16 cellular contexts compared by ENCODE assay signal in genomic region chr16:89732142-89732917, GRCh38. TPM values are rescaled to one million over a fixed set of nuclear protein-coding genes. Genes with fewer than 3 reads are reported as not detected.
DNase-seq lines count a peak whose midpoint lies in the region; ATAC-seq and TF ChIP-seq lines count a peak whose summit lies in the region.
"Had no signal": no experiment of that assay in that cellular context is flagged by ENCODE, and none has a peak within 500 bp of the region (broad histone marks: within the 10 kb centered on the region; RNA-seq: fewer than 3 reads in every experiment).

No MANE protein-coding gene starts in this region.

- POLR2A ChIA-PET in CD4-positive, alpha-beta T cell (lab: Charles Lee), result interaction anchor here (1.3 kb wide), 1 partner anchor 9 kb away, joined by 6 read pairs; no protein-coding TSS in a partner anchor

- CTCF ChIA-PET in CD4-positive, alpha-beta T cell (lab: Charles Lee), result interaction anchor here (0.9 kb wide), 1 partner anchor 128 kb away, joined by 4 read pairs; no protein-coding TSS in a partner anchor

- peaks cover 10% of the 10 kb centered on the region; the same call in 1 of the 2 replicates for H4K20me1 ChIP-seq in GM23338 (replicated peaks; ENCODE audit: insufficient read depth)

- TF ChIP-seq POLR2A in transverse colon (IDR thresholded peaks at IDR 0.05), result no peak

- no peak for ATAC-seq in CD4-positive, alpha-beta T cell (ENCODE audit: poor library complexity)
- no peak for ATAC-seq in GM23338
- ATAC-seq: left ventricle myocardium superior had no signal

- H3K4me1 ChIP-seq in GM23338 (ENCODE audit: insufficient read depth), result no peaks in the 10 kb centered on the region
- H3K4me1 ChIP-seq in effector memory CD4-positive, alpha-beta T cell (ENCODE audit: control insufficient read depth, insufficient read depth, low read length, poor library complexity, severe bottlenecking), result peaks cover 47% of the 10 kb centered on the region
- no peaks in the 10 kb centered on the region for H3K4me1 ChIP-seq in transverse colon
- H3K4me1 ChIP-seq: tibial nerve had no signal

- in situ Hi-C loops in transverse colon (cut with MboI; ENCODE audit: low pct_ligation_motif_present in 1 of 4, low pct_unique_long_range_greater_than_20kb in 1 of 4, low sequenced_read_pairs in 3 of 4), result no loop called here
- in situ Hi-C loops in brain microvascular endothelial cell (cut with HindIII; ENCODE audit: low pct_ligation_motif_present, low sequenced_read_pairs), result no loop called here

- no peaks in the 10 kb centered on the region for H3K27me3 ChIP-seq in CD4-positive, alpha-beta T cell (ENCODE audit: control insufficient read depth, insufficient read depth, low read length)
- H3K27me3 ChIP-seq in GM23338 (ENCODE audit: insufficient read depth), result no peaks in the 10 kb centered on the region
- no peaks in the 10 kb centered on the region for H3K27me3 ChIP-seq in effector memory CD4-positive, alpha-beta T cell (replicated peaks; ENCODE audit: control insufficient read depth, insufficient read depth, low read length, poor library complexity, severe bottlenecking)
- H3K27me3 ChIP-seq in transverse colon, result no peaks in the 10 kb centered on the region
- H3K27me3 ChIP-seq in brain microvascular endothelial cell (replicated peaks), result no peaks in the 10 kb centered on the region
- H3K27me3 ChIP-seq: tibial nerve had no signal

- intact Hi-C loops in CD4-positive, alpha-beta T cell (cut with DNase I, micrococcal nuclease), result no loop called here
- intact Hi-C loops in transverse colon (cut with DNase I; ENCODE audit: low total_unique reads), result no loop called here

- TF ChIP-seq CTCF in CD4-positive, alpha-beta T cell (IDR thresholded peaks at IDR 0.05), result no peak
- no peak for TF ChIP-seq CTCF in GM23338 (conservative IDR thresholded peaks at IDR 0.05; ENCODE audit: low read depth in 2 of 2)
- no peak for TF ChIP-seq CTCF in transverse colon (IDR thresholded peaks at IDR 0.05)
- TF ChIP-seq CTCF in brain microvascular endothelial cell (IDR thresholded peaks at IDR 0.05; ENCODE audit: low read depth, low read length, missing control alignments), result no peak

- H3F3A ChIP-seq in GM23338 (replicated peaks; ENCODE audit: low read depth), result peaks cover 14% of the 10 kb centered on the region; the same call in 1 of the 2 replicates

- WGBS in transverse colon (ENCODE audit: low coverage in 1 of 2), 2 donors, result 87 to 96% methylated on average over 18 to 24 of the region's 24 CpGs

- no peak overlapping the region for H3K27ac ChIP-seq in CD4-positive, alpha-beta T cell (ENCODE audit: low read depth, low read length)
- H3K27ac ChIP-seq in GM23338 (ENCODE audit: low read depth), result no peak overlapping the region
- peak overlapping the region; percentile 13 for H3K27ac ChIP-seq in effector memory CD4-positive, alpha-beta T cell (ENCODE audit: insufficient read depth, low read length, poor library complexity, severe bottlenecking)
- H3K27ac ChIP-seq in transverse colon, result no peak overlapping the region
- H3K27ac ChIP-seq in brain microvascular endothelial cell, result no peak overlapping the region
- H3K27ac ChIP-seq: GM23248, tibial nerve had no signal

- no peaks in the 10 kb centered on the region for H3K27me3 Mint-ChIP-seq in CD4-positive, alpha-beta T cell
- peaks cover 24% of the 10 kb centered on the region for H3K27me3 Mint-ChIP-seq in GM23338 (ENCODE audit: insufficient read depth, low read depth, poor library complexity)
- H3K27me3 Mint-ChIP-seq: B cell had no signal

- H3K4me1 Mint-ChIP-seq in CD4-positive, alpha-beta T cell (ENCODE audit: low read depth), result peaks cover 48% of the 10 kb centered on the region
- peaks cover 14% of the 10 kb centered on the region for H3K4me1 Mint-ChIP-seq in GM23338

- peak overlapping the region; percentile 53 for H3K27ac Mint-ChIP-seq in CD4-positive, alpha-beta T cell
- H3K27ac Mint-ChIP-seq in GM23338, result no peak overlapping the region
- H3K27ac Mint-ChIP-seq: B cell had no signal

- no peak for TF ChIP-seq EP300 in transverse colon (IDR thresholded peaks at IDR 0.05; ENCODE audit: low read depth)

- H3K9me3 ChIP-seq in CD4-positive, alpha-beta T cell (ENCODE audit: control insufficient read depth, low read length), result no peaks in the 10 kb centered on the region
- H3K9me3 ChIP-seq in effector memory CD4-positive, alpha-beta T cell (ENCODE audit: control insufficient read depth, low read length), result no peaks in the 10 kb centered on the region
- no peaks in the 10 kb centered on the region for H3K9me3 ChIP-seq in transverse colon
- H3K9me3 ChIP-seq: tibial nerve had no signal

- DNase-seq in CD4-positive, alpha-beta T cell, result no peak
- no peak for DNase-seq in GM23338 (ENCODE audit: low spot score)
- no peak for DNase-seq in effector memory CD4-positive, alpha-beta T cell
- DNase-seq in transverse colon, result no peak
- no peak for DNase-seq in NAMALWA (ENCODE audit: low spot score)
- no peak for DNase-seq in brain microvascular endothelial cell
- DNase-seq: activated CD4-positive, alpha-beta T cell treated with anti-CD3 and anti-CD28 coated beads, Interleukin-2, amount 50 U/mL, for 48 hours; activated effector memory CD4-positive, alpha-beta T cell treated with Interleukin-2 at 50 U/mL for 16 hours; effector CD8-positive, alpha-beta T cell; GM23248; left ventricle myocardium superior; MV-4-11; retina; T-helper 9 cell had no signal

- H3K4me3 Mint-ChIP-seq in CD4-positive, alpha-beta T cell, result no peak overlapping the region
- no peak overlapping the region for H3K4me3 Mint-ChIP-seq in GM23338
- H3K4me3 Mint-ChIP-seq: B cell had no signal

- no peaks in the 10 kb centered on the region for H3K9me3 Mint-ChIP-seq in CD4-positive, alpha-beta T cell
- no peaks in the 10 kb centered on the region; the same call in 2 of the 3 replicates for H3K9me3 Mint-ChIP-seq in GM23338

- H3K9me2 ChIP-seq in GM23338 (ENCODE audit: insufficient read depth), result no peaks in the 10 kb centered on the region

- H3K4me3 ChIP-seq in GM23338 (no peak overlapping the region), transverse colon (no peak overlapping the region), brain microvascular endothelial cell (ENCODE audit: low read depth, low read length) (no peak overlapping the region)
- H3K4me3 ChIP-seq in effector memory CD4-positive, alpha-beta T cell (ENCODE audit: insufficient read depth, low read depth, low read length, poor library complexity, severe bottlenecking), result no peak overlapping the region
- H3K4me3 ChIP-seq: GM23248, tibial nerve had no signal

- no peak overlapping the region for H2AFZ ChIP-seq in GM23338
- H2AFZ ChIP-seq: GM23248 had no signal

- no peaks in the 10 kb centered on the region for H3K79me2 ChIP-seq in GM23338 (replicated peaks; ENCODE audit: insufficient read depth)

- peaks cover 94% of the 10 kb centered on the region for H3K36me3 Mint-ChIP-seq in CD4-positive, alpha-beta T cell (ENCODE audit: low read depth)
- peaks cover 72% of the 10 kb centered on the region for H3K36me3 Mint-ChIP-seq in GM23338 (ENCODE audit: low read depth)

- H3K4me2 ChIP-seq in GM23338, result no peak overlapping the region

- peaks cover 8% of the 10 kb centered on the region; the same call in 1 of the 2 replicates for H3K36me3 ChIP-seq in GM23338 (ENCODE audit: insufficient read depth)
- peaks cover 85% of the 10 kb centered on the region for H3K36me3 ChIP-seq in effector memory CD4-positive, alpha-beta T cell (ENCODE audit: control insufficient read depth, insufficient read depth, low read length)
- peaks cover 0 to 67% (median 32%) of the 10 kb centered on the region in 4 donors for H3K36me3 ChIP-seq in transverse colon
- peaks cover 75% of the 10 kb centered on the region for H3K36me3 ChIP-seq in brain microvascular endothelial cell (replicated peaks)

TF ChIP-seq in GM23338, 12 proteins besides CTCF, POLR2A, EP300 and RAD21:
- peak; percentile 30; the same call in 1 of the 2 replicates for TF ChIP-seq POLR2AphosphoS5 (IDR thresholded peaks at IDR 0.05; ENCODE audit: low read depth)
- no peak for TF ChIP-seq CREB1 (CRISPR knock-in tag; IDR thresholded peaks at IDR 0.05; ENCODE audit: low read depth)

RNA-seq across cellular contexts. Expression of gene ZNF276, which starts 11.0 kb away (rescaled TPM):
- total RNA-seq in CD4-positive, alpha-beta T cell, result 100 to 1,000 TPM; 127 to 137 TPM
- total RNA-seq in GM23338 (2014; rRNA removed; shearing (Covaris generic)), result 12.7 and 15.6 TPM in 2 replicates
- 3.4 and 4.3 TPM in 2 replicates for polyA plus RNA-seq in GM23338 (2016; fragmentation: Nextera tagmentation; extraction: Ambion mirVana)
- total RNA-seq in transverse colon, result 100 to 1,000 TPM in 2 of 4 donors, 10 to 100 TPM in 2; 43.4 to 265 (median 145) TPM

RNA-seq across cellular contexts. Expression of gene VPS9D1, which starts 11.6 kb away (rescaled TPM):
- total RNA-seq in CD4-positive, alpha-beta T cell, result 10 to 100 TPM; 18.5 to 21.8 TPM
- total RNA-seq in GM23338 (2014; rRNA removed; shearing (Covaris generic)), result 1.8 and 2.1 TPM in 2 replicates
- 2.0 and 2.2 TPM in 2 replicates for polyA plus RNA-seq in GM23338 (2016; fragmentation: Nextera tagmentation; extraction: Ambion mirVana)
- 10 to 100 TPM; 13.1 to 54.6 (median 18.8) TPM for total RNA-seq in transverse colon

RNA-seq across cellular contexts. Expression of gene SPATA2L, which starts 30.8 kb away (rescaled TPM):
- 10 to 100 TPM; 26.1 to 28.3 TPM for total RNA-seq in CD4-positive, alpha-beta T cell
- total RNA-seq in GM23338 (2014; rRNA removed; shearing (Covaris generic)), result 23.4 and 26.2 TPM in 2 replicates
- polyA plus RNA-seq in GM23338 (2016; fragmentation: Nextera tagmentation; extraction: Ambion mirVana), result 6.9 and 11.1 TPM in 2 replicates
- 10 to 100 TPM; 30.8 to 83.0 (median 60.6) TPM for total RNA-seq in transverse colon

RNA-seq across cellular contexts. Expression of gene CDK10, which starts 45.8 kb away (rescaled TPM):
- total RNA-seq in CD4-positive, alpha-beta T cell, result 10 to 100 TPM; 58.9 to 62.8 TPM
- total RNA-seq in GM23338 (2014; rRNA removed; shearing (Covaris generic)), result 53.2 and 64.6 TPM in 2 replicates
- 79.0 and 88.0 TPM in 2 replicates for polyA plus RNA-seq in GM23338 (2016; fragmentation: Nextera tagmentation; extraction: Ambion mirVana)
- total RNA-seq in transverse colon, result 100 to 1,000 TPM in 1 of 4 donors, 10 to 100 TPM in 3; 69.6 to 304 (median 74.2) TPM
